ENCODE assay signal across 2 cellular contexts in the genomic region with DNA sequence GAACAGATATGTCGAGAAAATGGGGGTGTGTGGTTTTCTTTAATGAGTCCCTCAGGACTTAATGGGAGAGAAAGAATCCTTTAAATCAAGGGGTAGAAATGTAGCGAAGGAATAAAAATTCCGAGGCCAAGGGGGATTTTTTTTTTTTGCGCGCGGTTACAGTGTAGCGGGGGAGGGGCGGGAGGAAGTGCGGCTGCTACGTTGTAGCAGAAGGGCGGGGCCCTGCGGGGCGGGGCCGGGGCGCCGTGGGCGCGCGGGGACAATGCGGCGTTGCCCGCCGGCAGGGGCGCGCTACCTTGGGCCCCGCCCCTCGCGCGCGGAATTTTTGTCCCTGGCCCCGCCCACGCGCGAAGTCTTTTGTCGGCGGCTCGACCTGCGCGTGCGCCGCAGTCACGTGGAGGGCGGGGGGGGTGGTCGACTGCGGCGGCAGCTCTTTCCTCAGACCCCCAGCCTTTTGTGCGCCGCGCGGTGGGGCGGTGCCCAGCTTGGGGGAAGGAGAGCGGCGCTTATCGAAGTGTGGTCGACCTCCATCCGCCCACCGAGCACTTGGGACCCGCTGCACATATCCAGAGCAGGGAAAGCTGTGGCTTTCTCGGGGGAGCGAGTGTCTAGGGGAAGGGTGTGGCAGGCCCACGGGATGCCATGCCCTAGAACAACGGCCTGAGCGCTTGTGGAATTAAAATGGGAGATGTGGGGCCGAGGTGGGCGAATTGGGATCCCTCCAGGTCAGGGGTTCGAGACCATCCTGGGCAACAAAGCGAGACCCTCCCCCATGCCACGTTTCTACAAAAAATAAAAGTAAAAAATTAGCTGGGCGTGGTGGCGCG.
TF ChIP-seq lines count a peak whose summit lies in the region.

No MANE protein-coding gene starts in this region.

TF ChIP-seq in HEK293, 187 proteins besides CTCF, POLR2A, EP300 and RAD21 (continued from another document and continues in another):
- TF ChIP-seq, protein P1, sequence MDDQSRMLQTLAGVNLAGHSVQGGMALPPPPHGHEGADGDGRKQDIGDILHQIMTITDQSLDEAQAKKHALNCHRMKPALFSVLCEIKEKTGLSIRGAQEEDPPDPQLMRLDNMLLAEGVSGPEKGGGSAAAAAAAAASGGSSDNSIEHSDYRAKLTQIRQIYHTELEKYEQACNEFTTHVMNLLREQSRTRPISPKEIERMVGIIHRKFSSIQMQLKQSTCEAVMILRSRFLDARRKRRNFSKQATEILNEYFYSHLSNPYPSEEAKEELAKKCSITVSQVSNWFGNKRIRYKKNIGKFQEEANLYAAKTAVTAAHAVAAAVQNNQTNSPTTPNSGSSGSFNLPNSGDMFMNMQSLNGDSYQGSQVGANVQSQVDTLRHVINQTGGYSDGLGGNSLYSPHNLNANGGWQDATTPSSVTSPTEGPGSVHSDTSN (CRISPR knock-in tag; IDR thresholded peaks at IDR 0.05): peak; percentile 78; the same call in 1 of the 2 replicates
- no peak for TF ChIP-seq ZNF324 (tag by site-specific recombination; IDR thresholded peaks at IDR 0.05)
- no peak for TF ChIP-seq ZNF560 (tag by site-specific recombination; IDR thresholded peaks at IDR 0.05; ENCODE audit: borderline replicate concordance)
- no peak for TF ChIP-seq ZNF10 (tag by site-specific recombination; IDR thresholded peaks at IDR 0.05)
- TF ChIP-seq SP2 (tag by site-specific recombination; IDR thresholded peaks at IDR 0.05): peak; percentile 74
- no peak for TF ChIP-seq ZBTB20 (tag by site-specific recombination; IDR thresholded peaks at IDR 0.05)
- peak; percentile 35 for TF ChIP-seq ZNF335 (tag by site-specific recombination; conservative IDR thresholded peaks at IDR 0.05)
- TF ChIP-seq, protein P2, sequence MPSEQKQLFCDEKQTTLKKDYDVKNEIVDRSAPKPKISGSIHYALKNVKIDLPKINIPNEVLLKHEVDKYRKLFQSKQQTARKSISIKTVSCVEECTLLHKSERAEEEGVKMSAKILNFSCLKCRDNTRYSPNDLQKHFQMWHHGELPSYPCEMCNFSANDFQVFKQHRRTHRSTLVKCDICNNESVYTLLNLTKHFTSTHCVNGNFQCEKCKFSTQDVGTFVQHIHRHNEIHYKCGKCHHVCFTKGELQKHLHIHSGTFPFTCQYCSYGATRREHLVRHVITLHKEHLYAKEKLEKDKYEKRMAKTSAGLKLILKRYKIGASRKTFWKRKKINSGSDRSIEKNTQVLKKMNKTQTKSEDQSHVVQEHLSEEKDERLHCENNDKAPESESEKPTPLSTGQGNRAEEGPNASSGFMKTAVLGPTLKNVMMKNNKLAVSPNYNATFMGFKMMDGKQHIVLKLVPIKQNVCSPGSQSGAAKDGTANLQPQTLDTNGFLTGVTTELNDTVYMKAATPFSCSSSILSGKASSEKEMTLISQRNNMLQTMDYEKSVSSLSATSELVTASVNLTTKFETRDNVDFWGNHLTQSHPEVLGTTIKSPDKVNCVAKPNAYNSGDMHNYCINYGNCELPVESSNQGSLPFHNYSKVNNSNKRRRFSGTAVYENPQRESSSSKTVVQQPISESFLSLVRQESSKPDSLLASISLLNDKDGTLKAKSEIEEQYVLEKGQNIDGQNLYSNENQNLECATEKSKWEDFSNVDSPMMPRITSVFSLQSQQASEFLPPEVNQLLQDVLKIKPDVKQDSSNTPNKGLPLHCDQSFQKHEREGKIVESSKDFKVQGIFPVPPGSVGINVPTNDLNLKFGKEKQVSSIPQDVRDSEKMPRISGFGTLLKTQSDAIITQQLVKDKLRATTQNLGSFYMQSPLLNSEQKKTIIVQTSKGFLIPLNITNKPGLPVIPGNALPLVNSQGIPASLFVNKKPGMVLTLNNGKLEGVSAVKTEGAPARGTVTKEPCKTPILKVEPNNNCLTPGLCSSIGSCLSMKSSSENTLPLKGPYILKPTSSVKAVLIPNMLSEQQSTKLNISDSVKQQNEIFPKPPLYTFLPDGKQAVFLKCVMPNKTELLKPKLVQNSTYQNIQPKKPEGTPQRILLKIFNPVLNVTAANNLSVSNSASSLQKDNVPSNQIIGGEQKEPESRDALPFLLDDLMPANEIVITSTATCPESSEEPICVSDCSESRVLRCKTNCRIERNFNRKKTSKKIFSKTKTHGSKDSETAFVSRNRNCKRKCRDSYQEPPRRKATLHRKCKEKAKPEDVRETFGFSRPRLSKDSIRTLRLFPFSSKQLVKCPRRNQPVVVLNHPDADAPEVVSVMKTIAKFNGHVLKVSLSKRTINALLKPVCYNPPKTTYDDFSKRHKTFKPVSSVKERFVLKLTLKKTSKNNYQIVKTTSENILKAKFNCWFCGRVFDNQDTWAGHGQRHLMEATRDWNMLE (tag by site-specific recombination; conservative IDR thresholded peaks at IDR 0.05; ENCODE audit: low read depth): no peak
- TF ChIP-seq, protein P3, sequence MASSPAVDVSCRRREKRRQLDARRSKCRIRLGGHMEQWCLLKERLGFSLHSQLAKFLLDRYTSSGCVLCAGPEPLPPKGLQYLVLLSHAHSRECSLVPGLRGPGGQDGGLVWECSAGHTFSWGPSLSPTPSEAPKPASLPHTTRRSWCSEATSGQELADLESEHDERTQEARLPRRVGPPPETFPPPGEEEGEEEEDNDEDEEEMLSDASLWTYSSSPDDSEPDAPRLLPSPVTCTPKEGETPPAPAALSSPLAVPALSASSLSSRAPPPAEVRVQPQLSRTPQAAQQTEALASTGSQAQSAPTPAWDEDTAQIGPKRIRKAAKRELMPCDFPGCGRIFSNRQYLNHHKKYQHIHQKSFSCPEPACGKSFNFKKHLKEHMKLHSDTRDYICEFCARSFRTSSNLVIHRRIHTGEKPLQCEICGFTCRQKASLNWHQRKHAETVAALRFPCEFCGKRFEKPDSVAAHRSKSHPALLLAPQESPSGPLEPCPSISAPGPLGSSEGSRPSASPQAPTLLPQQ (tag by site-specific recombination; IDR thresholded peaks at IDR 0.05): no peak; the same call in 1 of the 2 replicates
- TF ChIP-seq ZNF623 (tag by site-specific recombination; IDR thresholded peaks at IDR 0.05): peak; percentile 18; the same call in 1 of the 2 replicates
- 0 out of 2 replicates have a peak, but pooled peaks have one; percentile 11 for TF ChIP-seq ZNF2 (tag by site-specific recombination; IDR thresholded peaks at IDR 0.05)

TF ChIP-seq in K562, 482 proteins besides CTCF, POLR2A, EP300 and RAD21 (continued from another document and continues in another):
- TF ChIP-seq, protein P4, sequence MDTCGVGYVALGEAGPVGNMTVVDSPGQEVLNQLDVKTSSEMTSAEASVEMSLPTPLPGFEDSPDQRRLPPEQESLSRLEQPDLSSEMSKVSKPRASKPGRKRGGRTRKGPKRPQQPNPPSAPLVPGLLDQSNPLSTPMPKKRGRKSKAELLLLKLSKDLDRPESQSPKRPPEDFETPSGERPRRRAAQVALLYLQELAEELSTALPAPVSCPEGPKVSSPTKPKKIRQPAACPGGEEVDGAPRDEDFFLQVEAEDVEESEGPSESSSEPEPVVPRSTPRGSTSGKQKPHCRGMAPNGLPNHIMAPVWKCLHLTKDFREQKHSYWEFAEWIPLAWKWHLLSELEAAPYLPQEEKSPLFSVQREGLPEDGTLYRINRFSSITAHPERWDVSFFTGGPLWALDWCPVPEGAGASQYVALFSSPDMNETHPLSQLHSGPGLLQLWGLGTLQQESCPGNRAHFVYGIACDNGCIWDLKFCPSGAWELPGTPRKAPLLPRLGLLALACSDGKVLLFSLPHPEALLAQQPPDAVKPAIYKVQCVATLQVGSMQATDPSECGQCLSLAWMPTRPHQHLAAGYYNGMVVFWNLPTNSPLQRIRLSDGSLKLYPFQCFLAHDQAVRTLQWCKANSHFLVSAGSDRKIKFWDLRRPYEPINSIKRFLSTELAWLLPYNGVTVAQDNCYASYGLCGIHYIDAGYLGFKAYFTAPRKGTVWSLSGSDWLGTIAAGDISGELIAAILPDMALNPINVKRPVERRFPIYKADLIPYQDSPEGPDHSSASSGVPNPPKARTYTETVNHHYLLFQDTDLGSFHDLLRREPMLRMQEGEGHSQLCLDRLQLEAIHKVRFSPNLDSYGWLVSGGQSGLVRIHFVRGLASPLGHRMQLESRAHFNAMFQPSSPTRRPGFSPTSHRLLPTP (IDR thresholded peaks at IDR 0.05; ENCODE audit: borderline replicate concordance, extremely low read depth, insufficient read length): no peak
- TF ChIP-seq, protein P5, sequence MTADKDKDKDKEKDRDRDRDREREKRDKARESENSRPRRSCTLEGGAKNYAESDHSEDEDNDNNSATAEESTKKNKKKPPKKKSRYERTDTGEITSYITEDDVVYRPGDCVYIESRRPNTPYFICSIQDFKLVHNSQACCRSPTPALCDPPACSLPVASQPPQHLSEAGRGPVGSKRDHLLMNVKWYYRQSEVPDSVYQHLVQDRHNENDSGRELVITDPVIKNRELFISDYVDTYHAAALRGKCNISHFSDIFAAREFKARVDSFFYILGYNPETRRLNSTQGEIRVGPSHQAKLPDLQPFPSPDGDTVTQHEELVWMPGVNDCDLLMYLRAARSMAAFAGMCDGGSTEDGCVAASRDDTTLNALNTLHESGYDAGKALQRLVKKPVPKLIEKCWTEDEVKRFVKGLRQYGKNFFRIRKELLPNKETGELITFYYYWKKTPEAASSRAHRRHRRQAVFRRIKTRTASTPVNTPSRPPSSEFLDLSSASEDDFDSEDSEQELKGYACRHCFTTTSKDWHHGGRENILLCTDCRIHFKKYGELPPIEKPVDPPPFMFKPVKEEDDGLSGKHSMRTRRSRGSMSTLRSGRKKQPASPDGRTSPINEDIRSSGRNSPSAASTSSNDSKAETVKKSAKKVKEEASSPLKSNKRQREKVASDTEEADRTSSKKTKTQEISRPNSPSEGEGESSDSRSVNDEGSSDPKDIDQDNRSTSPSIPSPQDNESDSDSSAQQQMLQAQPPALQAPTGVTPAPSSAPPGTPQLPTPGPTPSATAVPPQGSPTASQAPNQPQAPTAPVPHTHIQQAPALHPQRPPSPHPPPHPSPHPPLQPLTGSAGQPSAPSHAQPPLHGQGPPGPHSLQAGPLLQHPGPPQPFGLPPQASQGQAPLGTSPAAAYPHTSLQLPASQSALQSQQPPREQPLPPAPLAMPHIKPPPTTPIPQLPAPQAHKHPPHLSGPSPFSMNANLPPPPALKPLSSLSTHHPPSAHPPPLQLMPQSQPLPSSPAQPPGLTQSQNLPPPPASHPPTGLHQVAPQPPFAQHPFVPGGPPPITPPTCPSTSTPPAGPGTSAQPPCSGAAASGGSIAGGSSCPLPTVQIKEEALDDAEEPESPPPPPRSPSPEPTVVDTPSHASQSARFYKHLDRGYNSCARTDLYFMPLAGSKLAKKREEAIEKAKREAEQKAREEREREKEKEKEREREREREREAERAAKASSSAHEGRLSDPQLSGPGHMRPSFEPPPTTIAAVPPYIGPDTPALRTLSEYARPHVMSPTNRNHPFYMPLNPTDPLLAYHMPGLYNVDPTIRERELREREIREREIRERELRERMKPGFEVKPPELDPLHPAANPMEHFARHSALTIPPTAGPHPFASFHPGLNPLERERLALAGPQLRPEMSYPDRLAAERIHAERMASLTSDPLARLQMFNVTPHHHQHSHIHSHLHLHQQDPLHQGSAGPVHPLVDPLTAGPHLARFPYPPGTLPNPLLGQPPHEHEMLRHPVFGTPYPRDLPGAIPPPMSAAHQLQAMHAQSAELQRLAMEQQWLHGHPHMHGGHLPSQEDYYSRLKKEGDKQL (CRISPR knock-in tag; IDR thresholded peaks at IDR 0.05; ENCODE audit: borderline replicate concordance): 0 out of 2 replicates have a peak, but pooled peaks have one; percentile 63
- 0 out of 2 replicates have a peak, but pooled peaks have one; percentile 68 for TF ChIP-seq HNRNPL (IDR thresholded peaks at IDR 0.05; ENCODE audit: low read depth, low read length)
- TF ChIP-seq SMC3 (conservative IDR thresholded peaks at IDR 0.05; ENCODE audit: insufficient read depth, low read depth, low read length): no peak
- TF ChIP-seq, protein P6, sequence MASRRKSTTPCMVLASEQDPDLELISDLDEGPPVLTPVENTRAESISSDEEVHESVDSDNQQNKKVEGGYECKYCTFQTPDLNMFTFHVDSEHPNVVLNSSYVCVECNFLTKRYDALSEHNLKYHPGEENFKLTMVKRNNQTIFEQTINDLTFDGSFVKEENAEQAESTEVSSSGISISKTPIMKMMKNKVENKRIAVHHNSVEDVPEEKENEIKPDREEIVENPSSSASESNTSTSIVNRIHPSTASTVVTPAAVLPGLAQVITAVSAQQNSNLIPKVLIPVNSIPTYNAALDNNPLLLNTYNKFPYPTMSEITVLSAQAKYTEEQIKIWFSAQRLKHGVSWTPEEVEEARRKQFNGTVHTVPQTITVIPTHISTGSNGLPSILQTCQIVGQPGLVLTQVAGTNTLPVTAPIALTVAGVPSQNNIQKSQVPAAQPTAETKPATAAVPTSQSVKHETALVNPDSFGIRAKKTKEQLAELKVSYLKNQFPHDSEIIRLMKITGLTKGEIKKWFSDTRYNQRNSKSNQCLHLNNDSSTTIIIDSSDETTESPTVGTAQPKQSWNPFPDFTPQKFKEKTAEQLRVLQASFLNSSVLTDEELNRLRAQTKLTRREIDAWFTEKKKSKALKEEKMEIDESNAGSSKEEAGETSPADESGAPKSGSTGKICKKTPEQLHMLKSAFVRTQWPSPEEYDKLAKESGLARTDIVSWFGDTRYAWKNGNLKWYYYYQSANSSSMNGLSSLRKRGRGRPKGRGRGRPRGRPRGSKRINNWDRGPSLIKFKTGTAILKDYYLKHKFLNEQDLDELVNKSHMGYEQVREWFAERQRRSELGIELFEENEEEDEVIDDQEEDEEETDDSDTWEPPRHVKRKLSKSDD (conservative IDR thresholded peaks at IDR 0.05; ENCODE audit: low read length): no peak
- TF ChIP-seq, protein P7, sequence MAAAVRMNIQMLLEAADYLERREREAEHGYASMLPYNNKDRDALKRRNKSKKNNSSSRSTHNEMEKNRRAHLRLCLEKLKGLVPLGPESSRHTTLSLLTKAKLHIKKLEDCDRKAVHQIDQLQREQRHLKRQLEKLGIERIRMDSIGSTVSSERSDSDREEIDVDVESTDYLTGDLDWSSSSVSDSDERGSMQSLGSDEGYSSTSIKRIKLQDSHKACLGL (CRISPR knock-in tag; IDR thresholded peaks at IDR 0.05; ENCODE audit: borderline replicate concordance, poor library complexity, severe bottlenecking): peak; percentile 80
- peak; percentile 98 for TF ChIP-seq RB1 (IDR thresholded peaks at IDR 0.05; ENCODE audit: low read depth)
- no peak for TF ChIP-seq CEBPG (CRISPR knock-in tag; IDR thresholded peaks at IDR 0.05)
- no peak for TF ChIP-seq CEBPG (tag; conservative IDR thresholded peaks at IDR 0.05 in 1 of 2, IDR thresholded peaks at IDR 0.05 in 1 of 2)
- TF ChIP-seq, protein P8, sequence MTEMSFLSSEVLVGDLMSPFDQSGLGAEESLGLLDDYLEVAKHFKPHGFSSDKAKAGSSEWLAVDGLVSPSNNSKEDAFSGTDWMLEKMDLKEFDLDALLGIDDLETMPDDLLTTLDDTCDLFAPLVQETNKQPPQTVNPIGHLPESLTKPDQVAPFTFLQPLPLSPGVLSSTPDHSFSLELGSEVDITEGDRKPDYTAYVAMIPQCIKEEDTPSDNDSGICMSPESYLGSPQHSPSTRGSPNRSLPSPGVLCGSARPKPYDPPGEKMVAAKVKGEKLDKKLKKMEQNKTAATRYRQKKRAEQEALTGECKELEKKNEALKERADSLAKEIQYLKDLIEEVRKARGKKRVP (CRISPR knock-in tag; IDR thresholded peaks at IDR 0.05): peak; percentile 56
- TF ChIP-seq ZNF239 (CRISPR knock-in tag; IDR thresholded peaks at IDR 0.05): no peak
- TF ChIP-seq ESRRA (IDR thresholded peaks at IDR 0.05; ENCODE audit: borderline replicate concordance, low read depth): 0 out of 2 replicates have a peak, but pooled peaks have one; percentile 43
